Comparison of ENCODE assay signal across 9 cellular contexts in genomic region chr21:46092026-46092764, GRCh38. TPM values are rescaled to one million over a fixed set of nuclear protein-coding genes. Genes with fewer than 3 reads are reported as not detected.
DNase-seq lines count a peak whose midpoint lies in the region; ATAC-seq and TF ChIP-seq lines count a peak whose summit lies in the region.
"Had no signal": no experiment of that assay in that cellular context is flagged by ENCODE, and none has a peak within 500 bp of the region (broad histone marks: within the 10 kb centered on the region; RNA-seq: fewer than 3 reads in every experiment).

No MANE protein-coding gene starts in this region.

- peak in 1 of 2 donors; percentile 50 for TF ChIP-seq POLR2A in gastrocnemius medialis (IDR thresholded peaks at IDR 0.05)

- H3K27ac ChIP-seq in left ventricle myocardium inferior (replicated peaks) (peak overlapping the region; percentile 76), gastrocnemius medialis (peak overlapping the region; percentile 62 to 82 (median 75))

- H3K4me3 ChIP-seq in left ventricle myocardium inferior (no peak overlapping the region), gastrocnemius medialis (peak overlapping the region in 3 of 4 donors; percentile 21 to 34 (median 29))

- in situ Hi-C loops in gastrocnemius medialis (cut with MboI; ENCODE audit: low sequenced_read_pairs in 4 of 4): no loop called here

- H3K36me3 ChIP-seq in left ventricle myocardium inferior (no peaks in the 10 kb centered on the region), gastrocnemius medialis (no peaks in the 10 kb centered on the region)

- ATAC-seq in gastrocnemius medialis (peak; percentile 83 to 91), GM21515 (IDR thresholded peaks at IDR 0.05; ENCODE audit: unreplicated experiment) (no peak)

- intact Hi-C loops in left ventricle myocardium inferior (cut with micrococcal nuclease) (no loop called here), gastrocnemius medialis (cut with DNase I; ENCODE audit: low total_unique reads) (no loop called here)

- DNase-seq in Daoy (ENCODE audit: low read depth) (peak; percentile 95), left ventricle myocardium inferior (peak; percentile 60), gastrocnemius medialis (peak; percentile 51 to 71), cerebellar nuclear complex (lab: John Stamatoyannopoulos, UW) (no peak), SIG-M5 treated with dmso at 0.1 percent for 504 hours (lab: John Stamatoyannopoulos, UW; ENCODE audit: unreplicated experiment) (no peak), SHP77 treated with DMSO at 0.1 percent for 48 hours (lab: John Stamatoyannopoulos, UW) (no peak)
- peak; percentile 36 for DNase-seq in activated CD8-positive, alpha-beta memory T cell treated with anti-CD3 and anti-CD28 coated beads, Interleukin-2, amount 50 U/mL, for 48 hours
- DNase-seq: DMS 273 treated with DMSO at 0.1 percent for 48 hours had no signal

- TF ChIP-seq CTCF in left ventricle myocardium inferior (IDR thresholded peaks at IDR 0.05; ENCODE audit: borderline replicate concordance) (no peak), gastrocnemius medialis (IDR thresholded peaks at IDR 0.05 in 4 of 5, conservative IDR thresholded peaks at IDR 0.05 in 1 of 5) (no peak)

- peaks cover 19% of the 10 kb centered on the region for H3K9me3 ChIP-seq in left ventricle myocardium inferior (replicated peaks)
- no peaks in the 10 kb centered on the region for H3K9me3 ChIP-seq in gastrocnemius medialis

- H3K4me1 ChIP-seq in left ventricle myocardium inferior (peaks cover 22% of the 10 kb centered on the region), gastrocnemius medialis (no peaks in the 10 kb centered on the region)

- no peaks in the 10 kb centered on the region for H3K27me3 ChIP-seq in left ventricle myocardium inferior (ENCODE audit: low read depth)
- peaks cover 3 to 9% (median 6%) of the 10 kb centered on the region in 3 donors for H3K27me3 ChIP-seq in gastrocnemius medialis

RNA-seq across cellular contexts. Expression of gene COL6A2, which starts 5.7 kb away (rescaled TPM):
- total RNA-seq in Daoy (2014; rRNA removed; shearing (Covaris generic)): 456 and 480 TPM in 2 replicates
- total RNA-seq in left ventricle myocardium inferior (157 TPM), gastrocnemius medialis (100 to 1,000 TPM in 2 of 4 donors, 10 to 100 TPM in 2; 44.0 to 141 (median 88.4) TPM)

Comparison
In these comparisons a context has a peak if more than half of its experiments do, and no peak if none do; other contexts are left out.
1. DNase-seq: peak in Daoy (single experiment), activated CD8-positive, alpha-beta memory T cell treated with anti-CD3 and anti-CD28 coated beads, Interleukin-2, amount 50 U/mL, for 48 hours (single experiment), left ventricle myocardium inferior (single experiment) and gastrocnemius medialis (2 of 2); none in cerebellar nuclear complex (0 of 2), SIG-M5 treated with dmso at 0.1 percent for 504 hours (single experiment) and SHP77 treated with DMSO at 0.1 percent for 48 hours (single experiment).